Comparison of ENCODE assay signal across 21 cellular contexts in genomic region chr11:24298126-24298525, GRCh38.
"Had no signal": no experiment of that assay in that cellular context is flagged by ENCODE, and none has a peak within 500 bp of the region (broad histone marks: within the 10 kb centered on the region; RNA-seq: fewer than 3 reads in every experiment).

No MANE protein-coding gene starts in this region.

- H3K36me3 Mint-ChIP-seq: activated CD4-positive, alpha-beta memory T cell treated with anti-CD3 and anti-CD28 coated beads for 36 hours; activated CD8-positive, alpha-beta memory T cell treated with anti-CD3 and anti-CD28 coated beads, Interleukin-2, amount 10 ng/mL, durations not matched to agents 7 days and 5 days; activated naive CD8-positive, alpha-beta T cell treated with anti-CD3 and anti-CD28 coated beads, Interleukin-2, amount 10 ng/mL, durations not matched to agents 7 days and 5 days; brain had no signal

- H3K4me3 Mint-ChIP-seq: activated CD4-positive, alpha-beta memory T cell treated with anti-CD3 and anti-CD28 coated beads for 36 hours; activated CD8-positive, alpha-beta memory T cell treated with anti-CD3 and anti-CD28 coated beads, Interleukin-2, amount 10 ng/mL, durations not matched to agents 7 days and 5 days; activated naive CD8-positive, alpha-beta T cell treated with anti-CD3 and anti-CD28 coated beads, Interleukin-2, amount 10 ng/mL, durations not matched to agents 7 days and 5 days; brain; immature natural killer cell; nephron progenitor cell had no signal

- H3K27me3 ChIP-seq: colonic mucosa, gastroesophageal sphincter, tibial nerve, uterus had no signal

- H3K27me3 Mint-ChIP-seq: activated CD4-positive, alpha-beta memory T cell treated with anti-CD3 and anti-CD28 coated beads for 36 hours; activated CD8-positive, alpha-beta memory T cell treated with anti-CD3 and anti-CD28 coated beads, Interleukin-2, amount 10 ng/mL, durations not matched to agents 7 days and 5 days; activated naive CD8-positive, alpha-beta T cell treated with anti-CD3 and anti-CD28 coated beads, Interleukin-2, amount 10 ng/mL, durations not matched to agents 7 days and 5 days; brain had no signal

- H3K4me1 ChIP-seq: colonic mucosa, gastroesophageal sphincter, tibial nerve, uterus had no signal

- H3K9me3 ChIP-seq: colonic mucosa, gastroesophageal sphincter, tibial nerve, uterus had no signal

- ATAC-seq: activated CD8-positive, alpha-beta memory T cell treated with anti-CD3 and anti-CD28 coated beads, Interleukin-2, amount 10 ng/mL, durations not matched to agents 7 days and 5 days; gastroesophageal sphincter; left ventricle myocardium superior had no signal

- FAIRE-seq: endometrium had no signal

- H3K9me3 Mint-ChIP-seq: immature natural killer cell, nephron progenitor cell had no signal

- H3K4me3 ChIP-seq: colonic mucosa, gastroesophageal sphincter, tibial nerve, uterus had no signal

- DNase-seq: activated CD4-positive, alpha-beta memory T cell treated with anti-CD3 and anti-CD28 coated beads for 36 hours; activated CD8-positive, alpha-beta memory T cell treated with anti-CD3 and anti-CD28 coated beads, Interleukin-2, amount 10 ng/mL, durations not matched to agents 7 days and 5 days; activated naive CD4-positive, alpha-beta T cell treated with Interleukin-2 at 50 U/mL for 16 hours; activated naive CD8-positive, alpha-beta T cell treated with anti-CD3 and anti-CD28 coated beads, Interleukin-2, amount 10 ng/mL, durations not matched to agents 7 days and 5 days; anterior cingulate cortex; central memory CD4-positive, alpha-beta T cell; colonic mucosa; erythroblast; immature natural killer cell; left ventricle myocardium superior; nephron progenitor cell; occipital lobe; stimulated activated CD4-positive, alpha-beta T cell treated with anti-CD3 and anti-CD28 coated beads, Interleukin-12 subunit alpha, Interleukin-12 subunit beta, amount 100 ng/mL, for 4 hours; stimulated activated CD4-positive, alpha-beta T cell treated with anti-CD3 and anti-CD28 coated beads, Interleukin-1b, Interleukin-23, amount 100 ng/mL, for 48 hours; stimulated activated naive CD4-positive, alpha-beta T cell treated with Interleukin-2 at 50 U/mL for 16 hours; uterus had no signal

- H3K27ac Mint-ChIP-seq: activated CD4-positive, alpha-beta memory T cell treated with anti-CD3 and anti-CD28 coated beads for 36 hours; activated CD8-positive, alpha-beta memory T cell treated with anti-CD3 and anti-CD28 coated beads, Interleukin-2, amount 10 ng/mL, durations not matched to agents 7 days and 5 days; activated naive CD8-positive, alpha-beta T cell treated with anti-CD3 and anti-CD28 coated beads, Interleukin-2, amount 10 ng/mL, durations not matched to agents 7 days and 5 days; activated T-helper 2 cell treated with anti-CD3 and anti-CD28 coated beads, Interferon-gamma antibody, Interleukin-2, Interleukin-4, amounts not matched to agents 10 μg/mL and 5 μg/mL and 100 μg/mL, durations not matched to agents 14 hours and 24 hours and 36 hours; immature natural killer cell; nephron progenitor cell had no signal

- H3K27ac ChIP-seq: colonic mucosa, gastroesophageal sphincter, tibial nerve, uterus had no signal

- H3K36me3 ChIP-seq: colonic mucosa, gastroesophageal sphincter, tibial nerve, uterus had no signal

- H3K4me1 Mint-ChIP-seq: activated CD8-positive, alpha-beta memory T cell treated with anti-CD3 and anti-CD28 coated beads, Interleukin-2, amount 10 ng/mL, durations not matched to agents 7 days and 5 days; activated naive CD8-positive, alpha-beta T cell treated with anti-CD3 and anti-CD28 coated beads, Interleukin-2, amount 10 ng/mL, durations not matched to agents 7 days and 5 days; nephron progenitor cell had no signal
